8 cellular contexts compared by ENCODE assay signal in genomic region chr4:109729155-109729562, GRCh38. TPM values are rescaled to one million over a fixed set of nuclear protein-coding genes. Genes with fewer than 3 reads are reported as not detected.
DNase-seq lines count a peak whose midpoint lies in the region; ATAC-seq and TF ChIP-seq lines count a peak whose summit lies in the region.

No MANE protein-coding gene starts in this region.

- H3K18ac ChIP-seq in IMR-90 (ENCODE audit: low read depth, low read length): no peak overlapping the region

- H4K91ac ChIP-seq in IMR-90 (ENCODE audit: insufficient read depth, low read depth, low read length): no peak overlapping the region

- TF ChIP-seq RAD21 in IMR-90 (IDR thresholded peaks at IDR 0.05; ENCODE audit: low read length): no peak

- H2BK120ac ChIP-seq in IMR-90 (ENCODE audit: low read depth, low read length): no peak overlapping the region

- peak overlapping the region; percentile 62 for H3K9ac ChIP-seq in IMR-90 (ENCODE audit: low read depth, low read length)

- H3K23ac ChIP-seq in IMR-90 (ENCODE audit: low read depth, low read length): peak overlapping the region; percentile 31

- peak overlapping the region; percentile 99 for H2AFZ ChIP-seq in IMR-90 (replicated peaks; ENCODE audit: low read length, poor library complexity)

- CTCF ChIA-PET in CD4-positive, alpha-beta memory T cell (lab: Charles Lee; ENCODE audit: partially characterized antibody): interaction anchor here (0.8 to 1.5 kb wide), 2 partner anchors 26 to 296 kb away, joined by 5 read pairs; partner anchors contain the start of gene CASP6
- CTCF ChIA-PET in IMR-90 (lab: Yijun Ruan, JAX): no interaction called here

- H3K79me1 ChIP-seq in IMR-90 (ENCODE audit: low read depth in 1 of 2, low read length in 2 of 2): peaks cover 17 to 19% of the 10 kb centered on the region in 2 experiments

- ATAC-seq in IMR-90 (ENCODE audit: low read depth): no peak; the same call in 1 of the 2 replicates
- no peak for ATAC-seq in stimulated activated naive B cell treated with anti-CD40 and anti-IgM and Interleukin-4, amounts not matched to agents 10 μg/mL and 1 μg/mL and 100 μg/mL, for 72 hours (replicated peaks)
- no peak for ATAC-seq in GM21786 (IDR thresholded peaks at IDR 0.05; ENCODE audit: unreplicated experiment)

- intact Hi-C loops in CD4-positive, alpha-beta memory T cell (cut with micrococcal nuclease): loop anchor here (1.0 to 10.0 kb wide), 2 partner anchors 26 to 1734 kb away; partner anchors contain the start of gene CASP6
- intact Hi-C loops in IMR-90 (cut with micrococcal nuclease): loop anchor here (2.0 kb wide), 1 partner anchor 26 kb away; the partner anchor contains the start of gene CASP6

- H4K8ac ChIP-seq in IMR-90 (ENCODE audit: low read depth in 2 of 2, low read length in 2 of 2): peak overlapping the region; percentile 69 to 94; a peak in 2 of 4 replicates

- no peak overlapping the region for H2BK20ac ChIP-seq in IMR-90 (ENCODE audit: low read depth, low read length)

- no TSS peak for BruUV-seq in IMR-90 (replicated peaks; lab: Mats Ljungman, UMichigan)

- H3K4me3 ChIP-seq in CD4-positive, alpha-beta memory T cell (ENCODE audit: low read length in 2 of 2): peak overlapping the region; percentile 48 to 58
- peak overlapping the region; percentile 93 for H3K4me3 ChIP-seq in IMR-90 (ENCODE audit: insufficient read depth, low read depth, low read length)
- peak overlapping the region; percentile 88 for H3K4me3 ChIP-seq in iPS-18c (ENCODE audit: insufficient read depth, low read depth, low read length)

- H3K4me1 Mint-ChIP-seq in CD4-positive, alpha-beta memory T cell: peaks cover 20 to 32% (median 22%) of the 10 kb centered on the region in 4 donors
- H3K4me1 Mint-ChIP-seq in stimulated activated naive B cell treated with anti-CD40 and anti-IgM and Interleukin-4, amounts not matched to agents 10 μg/mL and 1 μg/mL and 100 μg/mL, for 72 hours: peaks cover 8 to 13% of the 10 kb centered on the region in 2 donors

- H2BK5ac ChIP-seq in IMR-90 (ENCODE audit: low read depth, low read length, poor library complexity, severe bottlenecking): no peak overlapping the region

- DNase-seq in CD4-positive, alpha-beta memory T cell: no peak
- DNase-seq in IMR-90 (peak; percentile 7), amniotic epithelial cell (ENCODE audit: low read depth) (peak; percentile 17), NCI-H345 (lab: John Stamatoyannopoulos, UW) (no peak), retina (no peak)
- DNase-seq in stimulated activated naive B cell treated with anti-CD40 and anti-IgM and Interleukin-4, amounts not matched to agents 10 μg/mL and 1 μg/mL and 100 μg/mL, for 72 hours: no peak

- TF ChIP-seq POLR2A in IMR-90 (IDR thresholded peaks at IDR 0.05; ENCODE audit: low read depth, low read length): no peak

- H3K27ac Mint-ChIP-seq in CD4-positive, alpha-beta memory T cell: peak overlapping the region; percentile 73 to 94 (median 90)
- peak overlapping the region; percentile 56 for H3K27ac Mint-ChIP-seq in stimulated activated naive B cell treated with anti-CD40 and anti-IgM and Interleukin-4, amounts not matched to agents 10 μg/mL and 1 μg/mL and 100 μg/mL, for 72 hours

- peak overlapping the region; percentile 44 for H2AK9ac ChIP-seq in IMR-90 (replicated peaks; ENCODE audit: low read depth, low read length, poor library complexity)

- H3K4me3 Mint-ChIP-seq in CD4-positive, alpha-beta memory T cell: peak overlapping the region; percentile 89 to 93 (median 91)
- peak overlapping the region; percentile 94 to 95 for H3K4me3 Mint-ChIP-seq in stimulated activated naive B cell treated with anti-CD40 and anti-IgM and Interleukin-4, amounts not matched to agents 10 μg/mL and 1 μg/mL and 100 μg/mL, for 72 hours

- H3K27me3 ChIP-seq in CD4-positive, alpha-beta memory T cell (ENCODE audit: insufficient read depth, low read length): no peaks in the 10 kb centered on the region
- no peaks in the 10 kb centered on the region for H3K27me3 ChIP-seq in IMR-90 (ENCODE audit: control insufficient read depth, insufficient read depth, low read length)

- dilution Hi-C loops in IMR-90 (cut with HindIII; ENCODE audit: low sequenced_read_pairs, unreplicated experiment): no loop called here

- H3K9me3 Mint-ChIP-seq in CD4-positive, alpha-beta memory T cell: peaks cover 0 to 2% (median 0%) of the 10 kb centered on the region in 8 donors
- no peaks in the 10 kb centered on the region for H3K9me3 Mint-ChIP-seq in stimulated activated naive B cell treated with anti-CD40 and anti-IgM and Interleukin-4, amounts not matched to agents 10 μg/mL and 1 μg/mL and 100 μg/mL, for 72 hours

- H3K56ac ChIP-seq in IMR-90 (ENCODE audit: extremely low read depth, insufficient read depth, low read length): no peak overlapping the region

- no peak for TF ChIP-seq CTCF in IMR-90 (conservative IDR thresholded peaks at IDR 0.05; ENCODE audit: low read depth, low read length)

- peak overlapping the region; percentile 7; the same call in 1 of the 2 replicates for H4K5ac ChIP-seq in IMR-90 (ENCODE audit: low read depth, low read length)

- H3K36me3 ChIP-seq in CD4-positive, alpha-beta memory T cell (ENCODE audit: insufficient read depth, low read length): no peaks in the 10 kb centered on the region
- no peaks in the 10 kb centered on the region for H3K36me3 ChIP-seq in IMR-90 (ENCODE audit: control insufficient read depth, insufficient read depth, low read length)

- 0 out of 2 replicates have a peak overlapping the region, but pooled peaks have one; percentile 3 for H3K14ac ChIP-seq in IMR-90 (replicated peaks; ENCODE audit: low read depth, low read length)

- H3K36me3 Mint-ChIP-seq in CD4-positive, alpha-beta memory T cell: peaks cover 13 to 17% of the 10 kb centered on the region in 2 donors
- peaks cover 6 to 13% of the 10 kb centered on the region in 2 donors for H3K36me3 Mint-ChIP-seq in stimulated activated naive B cell treated with anti-CD40 and anti-IgM and Interleukin-4, amounts not matched to agents 10 μg/mL and 1 μg/mL and 100 μg/mL, for 72 hours

- 2% methylated on average over 6 of the region's 11 CpGs; no CpG with 5 or more reads in 1 of the 2 experiments for WGBS in IMR-90 (ENCODE audit: extremely low coverage in 2 of 2, insufficient read length in 1 of 2), 2 experiments

- H4K20me1 ChIP-seq in IMR-90 (ENCODE audit: insufficient read depth, low read length): no peaks in the 10 kb centered on the region

- peaks cover 4% of the 10 kb centered on the region for H3K9me1 ChIP-seq in IMR-90 (ENCODE audit: insufficient read depth, low read length)

- H2BK15ac ChIP-seq in IMR-90 (ENCODE audit: low read depth, low read length): no peak overlapping the region

- H3K27me3 Mint-ChIP-seq in CD4-positive, alpha-beta memory T cell: no peaks in the 10 kb centered on the region
- H3K27me3 Mint-ChIP-seq in stimulated activated naive B cell treated with anti-CD40 and anti-IgM and Interleukin-4, amounts not matched to agents 10 μg/mL and 1 μg/mL and 100 μg/mL, for 72 hours: peaks cover 1 to 5% of the 10 kb centered on the region in 2 donors

- peak overlapping the region; percentile 100 for H3K4me2 ChIP-seq in IMR-90 (ENCODE audit: low read depth, low read length)

- H3K4me1 ChIP-seq in CD4-positive, alpha-beta memory T cell (ENCODE audit: insufficient read depth, low read length): peaks cover 18% of the 10 kb centered on the region
- H3K4me1 ChIP-seq in IMR-90 (ENCODE audit: control insufficient read depth, insufficient read depth, low read length): peaks cover 5% of the 10 kb centered on the region; the same call in 1 of the 2 replicates

- in situ Hi-C loops in IMR-90 (cut with MboI; ENCODE audit: low sequenced_read_pairs): loop anchor here (10.0 kb wide), 1 partner anchor 294 kb away; the partner anchor contains the start of gene SEC24B

- H3K9me3 ChIP-seq in CD4-positive, alpha-beta memory T cell (ENCODE audit: control insufficient read depth in 1 of 2, low read length in 2 of 2): no peaks in the 10 kb centered on the region
- H3K9me3 ChIP-seq in IMR-90 (ENCODE audit: control insufficient read depth, insufficient read depth, low read length) (no peaks in the 10 kb centered on the region), iPS-18c (ENCODE audit: control insufficient read depth, insufficient read depth, low read length) (no peaks in the 10 kb centered on the region)

- POLR2A ChIA-PET in CD4-positive, alpha-beta memory T cell (lab: Charles Lee; ENCODE audit: partially characterized antibody): interaction anchor here (1.5 to 3.7 kb wide), 6 partner anchors 26 to 296 kb away, joined by 5 to 23 read pairs (median 10); partner anchors contain the start of genes CASP6, GAR1, MCUB and SEC24B
- POLR2A ChIA-PET in IMR-90 (lab: Charles Lee; ENCODE audit: unreplicated experiment): no interaction called here

- no peak overlapping the region for H2AK5ac ChIP-seq in IMR-90 (ENCODE audit: low read depth, low read length)

- peak overlapping the region; percentile 72 for H3K27ac ChIP-seq in CD4-positive, alpha-beta memory T cell (ENCODE audit: low read depth, low read length)
- H3K27ac ChIP-seq in IMR-90 (ENCODE audit: insufficient read depth, low read length): no peak overlapping the region; the same call in 1 of the 2 replicates

- no peak overlapping the region for H3K4ac ChIP-seq in IMR-90 (ENCODE audit: low read depth, low read length)

TF ChIP-seq in IMR-90, 13 proteins besides CTCF, POLR2A, EP300 and RAD21:
- TF ChIP-seq, protein P1, sequence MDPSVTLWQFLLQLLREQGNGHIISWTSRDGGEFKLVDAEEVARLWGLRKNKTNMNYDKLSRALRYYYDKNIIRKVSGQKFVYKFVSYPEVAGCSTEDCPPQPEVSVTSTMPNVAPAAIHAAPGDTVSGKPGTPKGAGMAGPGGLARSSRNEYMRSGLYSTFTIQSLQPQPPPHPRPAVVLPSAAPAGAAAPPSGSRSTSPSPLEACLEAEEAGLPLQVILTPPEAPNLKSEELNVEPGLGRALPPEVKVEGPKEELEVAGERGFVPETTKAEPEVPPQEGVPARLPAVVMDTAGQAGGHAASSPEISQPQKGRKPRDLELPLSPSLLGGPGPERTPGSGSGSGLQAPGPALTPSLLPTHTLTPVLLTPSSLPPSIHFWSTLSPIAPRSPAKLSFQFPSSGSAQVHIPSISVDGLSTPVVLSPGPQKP (IDR thresholded peaks at IDR 0.05; ENCODE audit: borderline replicate concordance, low read depth, low read length): no peak
- peak; percentile 30; the same call in 1 of the 2 replicates for TF ChIP-seq CEBPB (IDR thresholded peaks at IDR 0.05; ENCODE audit: low read depth, low read length)

RNA-seq across cellular contexts. Expression of gene PLA2G12A, which starts 0.7 kb away (rescaled TPM):
- 10 to 100 TPM; 15.7 to 18.1 TPM for total RNA-seq in CD4-positive, alpha-beta memory T cell
- 10 to 100 TPM; 33.1 to 64.8 TPM for polyA plus RNA-seq in CD4-positive, alpha-beta memory T cell
- total RNA-seq in IMR-90 (2012; rRNA removed): 8.9 and 17.4 TPM in 2 replicates
- 10.3 and 12.0 TPM in 2 replicates for polyA plus RNA-seq in IMR-90 (2012; rRNA removed)
- polyA plus RNA-seq in IMR-90 (2012; cell fraction: cytosol; rRNA removed): 5.8 and 16.9 TPM in 2 replicates
- polyA plus RNA-seq in IMR-90 (2012; cell fraction: nucleus; rRNA removed; ENCODE audit: low replicate concordance): 2.3 and 5.0 TPM in 2 replicates

RNA-seq across cellular contexts. Expression of gene CASP6, which starts 25.9 kb away (rescaled TPM):
- total RNA-seq in CD4-positive, alpha-beta memory T cell: 10 to 100 TPM; 16.5 to 24.7 TPM
- polyA plus RNA-seq in CD4-positive, alpha-beta memory T cell: 100 to 1,000 TPM in 1 of 2 donors, 10 to 100 TPM in 1; 94.5 to 115 TPM
- 44.1 and 45.0 TPM in 2 replicates for total RNA-seq in IMR-90 (2012; rRNA removed)
- polyA plus RNA-seq in IMR-90 (2012; rRNA removed): 19.8 and 25.0 TPM in 2 replicates
- 9.0 and 9.4 TPM in 2 replicates for polyA plus RNA-seq in IMR-90 (2012; cell fraction: cytosol; rRNA removed)
- 3.6 and 23.6 TPM in 2 replicates for polyA plus RNA-seq in IMR-90 (2012; cell fraction: nucleus; rRNA removed; ENCODE audit: low replicate concordance)

Comparison
In these comparisons a context has a peak if more than half of its experiments do, and no peak if none do; other contexts are left out.
1. DNase-seq: peak in IMR-90 (single experiment) and amniotic epithelial cell (single experiment); none in CD4-positive, alpha-beta memory T cell (0 of 5), stimulated activated naive B cell treated with anti-CD40 and anti-IgM and Interleukin-4, amounts not matched to agents 10 μg/mL and 1 μg/mL and 100 μg/mL, for 72 hours (single experiment), NCI-H345 (single experiment) and retina (single experiment).
2. Peak in every context shown above with its lines, with median percentiles within 50 percentile points of each other: H3K4me3 ChIP-seq.